22 cellular contexts compared by ENCODE assay signal in the genomic region with DNA sequence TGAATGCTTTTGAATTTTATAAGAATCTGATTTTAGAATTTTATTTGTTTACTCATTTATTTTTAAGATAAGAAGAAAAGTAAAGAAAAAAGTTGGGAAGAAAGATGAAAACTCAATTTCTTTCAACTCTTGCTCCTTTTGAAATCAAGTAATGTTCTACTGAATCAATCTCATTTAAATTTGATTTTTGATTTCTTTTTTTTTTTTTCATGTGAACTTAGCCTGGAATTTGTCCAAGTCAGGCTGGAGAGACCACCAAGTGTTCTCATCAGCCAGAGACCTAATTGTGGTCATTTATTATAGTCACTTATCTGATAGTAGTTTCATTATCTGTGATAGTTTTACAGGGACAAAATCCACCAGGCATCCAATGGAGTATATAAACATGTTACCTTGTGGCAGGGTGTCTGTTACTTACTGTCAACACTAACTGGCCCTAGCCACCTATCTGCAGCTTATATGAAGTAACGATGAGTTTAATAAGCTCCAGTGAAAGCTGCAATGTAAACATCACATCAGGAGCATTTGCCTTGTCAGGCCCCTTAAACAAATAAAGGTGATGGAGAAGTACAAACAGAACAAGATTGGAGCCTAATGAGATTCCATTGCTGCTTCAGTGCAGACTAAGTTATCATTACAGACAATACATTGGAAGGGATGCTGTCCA. TPM values are rescaled to one million over a fixed set of nuclear protein-coding genes. Genes with fewer than 3 reads are reported as not detected.
DNase-seq lines count a peak whose midpoint lies in the region; TF ChIP-seq lines count a peak whose summit lies in the region.
"Had no signal": no experiment of that assay in that cellular context is flagged by ENCODE, and none has a peak within 500 bp of the region (broad histone marks: within the 10 kb centered on the region; RNA-seq: fewer than 3 reads in every experiment).

No MANE protein-coding gene starts in this region.

- H3K36me3 ChIP-seq in liver (ENCODE audit: control insufficient read depth in 4 of 4, insufficient read depth in 3 of 4, low read depth in 1 of 4, low read length in 3 of 4): no peaks in the 10 kb centered on the region
- H3K36me3 ChIP-seq: ascending aorta, prostate gland had no signal

- H3K27me3 ChIP-seq in liver (ENCODE audit: control insufficient read depth in 4 of 4, insufficient read depth in 4 of 4, low read length in 3 of 4): no peaks in the 10 kb centered on the region
- H3K27me3 ChIP-seq: ascending aorta had no signal

- 34% methylated on average over 1 of the region's 1 CpG for WGBS in liver

- no peak for TF ChIP-seq CTCF in liver (IDR thresholded peaks at IDR 0.05; ENCODE audit: low read depth, low read length, missing input control)

- TF ChIP-seq RAD21 in liver (IDR thresholded peaks at IDR 0.05): no peak

- H3K4me1 ChIP-seq in liver (ENCODE audit: control insufficient read depth in 4 of 4, insufficient read depth in 4 of 4, low read length in 3 of 4): peaks cover 12 to 36% (median 23%) of the 10 kb centered on the region in 4 donors
- H3K4me1 ChIP-seq: ascending aorta, prostate gland had no signal

- H3K9me3 ChIP-seq in liver (ENCODE audit: control insufficient read depth in 4 of 4, low read length in 3 of 4): no peaks in the 10 kb centered on the region
- H3K9me3 ChIP-seq: ascending aorta, prostate gland had no signal

- peak; percentile 73 for DNase-seq in DMS153 treated with DMSO at 0.1 percent for 48 hours (lab: John Stamatoyannopoulos, UW; ENCODE audit: unreplicated experiment)
- peak in 2 of 3 experiments; percentile 67 to 93 for DNase-seq in NCI-H1417 (lab: John Stamatoyannopoulos, UW)
- peak; percentile 79 for DNase-seq in NCI-H748 treated with DMSO at 0.1 percent for 48 hours (lab: John Stamatoyannopoulos, UW)
- no peak for DNase-seq in kidney tubule cell (ENCODE audit: low spot score)
- DNase-seq in NCI-H187 (lab: John Stamatoyannopoulos, UW): no peak
- DNase-seq in caudate nucleus (lab: John Stamatoyannopoulos, UW): no peak
- DNase-seq: activated CD4-positive, alpha-beta T cell treated with anti-CD3 and anti-CD28 coated beads for 4 hours; CD4-positive, alpha-beta T cell; central memory CD4-positive, alpha-beta T cell; dermis blood vessel endothelial cell; DND-41; HFFc6; Karpas-422; kidney; NCI-H446 treated with DMSO at 0.1 percent for 48 hours; Right ventricle myocardium superior; substantia nigra; T-helper 1 cell had no signal

- H3K27ac ChIP-seq in liver (ENCODE audit: low read depth in 1 of 2, low read length in 2 of 2) (no peak overlapping the region), caudate nucleus (ENCODE audit: low read depth, low read length) (no peak overlapping the region)
- H3K27ac ChIP-seq: ascending aorta, prostate gland had no signal

- H3K4me3 ChIP-seq in liver (ENCODE audit: low read depth in 1 of 3, low read length in 3 of 3): no peak overlapping the region
- H3K4me3 ChIP-seq: ascending aorta, lung, prostate gland had no signal

- H3K9ac ChIP-seq in liver (ENCODE audit: low read depth in 1 of 2, low read length in 2 of 2): no peak overlapping the region

TF ChIP-seq in liver, 16 proteins besides CTCF, POLR2A, EP300 and RAD21:
- TF ChIP-seq, protein P1, sequence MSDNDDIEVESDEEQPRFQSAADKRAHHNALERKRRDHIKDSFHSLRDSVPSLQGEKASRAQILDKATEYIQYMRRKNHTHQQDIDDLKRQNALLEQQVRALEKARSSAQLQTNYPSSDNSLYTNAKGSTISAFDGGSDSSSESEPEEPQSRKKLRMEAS (IDR thresholded peaks at IDR 0.05): no peak
- no peak for TF ChIP-seq ZBTB33 (IDR thresholded peaks at IDR 0.05)
- TF ChIP-seq FOXA2 (IDR thresholded peaks at IDR 0.05): peak; percentile 25
- TF ChIP-seq GABPA (IDR thresholded peaks at IDR 0.05 in 1 of 2, conservative IDR thresholded peaks at IDR 0.05 in 1 of 2): no peak
- TF ChIP-seq HNF4G (IDR thresholded peaks at IDR 0.05): no peak
- TF ChIP-seq NR2F2 (IDR thresholded peaks at IDR 0.05): no peak
- no peak for TF ChIP-seq JUND (IDR thresholded peaks at IDR 0.05)

RNA-seq across cellular contexts. Expression of gene HLX, which starts 39.2 kb away (rescaled TPM):
- total RNA-seq in liver: 1 to 10 TPM; 3.0 to 6.6 TPM
- polyA plus RNA-seq in liver: 1 to 10 TPM; 5.6 to 8.3 TPM

Comparison
In these comparisons a context has a peak if more than half of its experiments do, and no peak if none do; other contexts are left out.
1. DNase-seq: peak in DMS153 treated with DMSO at 0.1 percent for 48 hours (single experiment), NCI-H1417 (2 of 3) and NCI-H748 treated with DMSO at 0.1 percent for 48 hours (single experiment); none in kidney tubule cell (single experiment), NCI-H187 (0 of 2) and caudate nucleus (0 of 61).